ENCODE assay signal across 8 cellular contexts in genomic region chr5:93583799-93584530, GRCh38. TPM values are rescaled to one million over a fixed set of nuclear protein-coding genes. Genes with fewer than 3 reads are reported as not detected.
A peak's percentile ranks its signal among the peaks of the same experiment; 100 is the strongest.
DNase-seq lines count a peak whose midpoint lies in the region; ATAC-seq and TF ChIP-seq lines count a peak whose summit lies in the region.

No MANE protein-coding gene starts in this region.

- H3K36me3 ChIP-seq in neuronal stem cell (replicated peaks in 1 of 2; ENCODE audit: control insufficient read depth in 2 of 2, insufficient read depth in 2 of 2, low read length in 2 of 2) = peaks cover 6 to 38% of the 10 kb centered on the region in 2 donors

- intact Hi-C loops in CD4-positive, alpha-beta T cell (cut with DNase I, micrococcal nuclease) = loop anchor here (5.0 kb wide), 2 partner anchors 33 to 1153 kb away; no protein-coding TSS in a partner anchor

- no peak for TF ChIP-seq CTCF in CD4-positive, alpha-beta T cell (IDR thresholded peaks at IDR 0.05)
- TF ChIP-seq CTCF in fibroblast of the aortic adventitia (IDR thresholded peaks at IDR 0.05; ENCODE audit: insufficient read depth, low read length) = no peak

- peak overlapping the region; percentile 81 for H2BK15ac ChIP-seq in neuronal stem cell (ENCODE audit: low read length)

- H2AK5ac ChIP-seq in neuronal stem cell (ENCODE audit: low read depth, low read length) = peak overlapping the region; percentile 96

- no CpG with 5 or more reads among the region's 103 CpGs for WGBS in neuronal stem cell (ENCODE audit: extremely low coverage in 2 of 2, insufficient read length in 2 of 2, insufficient replicate concordance in 1 of 2), 2 donors

- H3K4me3 Mint-ChIP-seq in CD4-positive, alpha-beta T cell = no peak overlapping the region
- H3K4me3 Mint-ChIP-seq in activated CD4-positive, alpha-beta T cell treated with anti-CD3 and anti-CD28 coated beads, Interleukin-2, amount 10 ng/mL, durations not matched to agents 7 days and 5 days = peak overlapping the region; percentile 10

- no peaks in the 10 kb centered on the region for H3K36me3 Mint-ChIP-seq in CD4-positive, alpha-beta T cell (ENCODE audit: low read depth)
- peaks cover 7% of the 10 kb centered on the region for H3K36me3 Mint-ChIP-seq in activated CD4-positive, alpha-beta T cell treated with anti-CD3 and anti-CD28 coated beads, Interleukin-2, amount 10 ng/mL, durations not matched to agents 7 days and 5 days (ENCODE audit: low read depth)

- H3K4me3 ChIP-seq in fibroblast of the aortic adventitia (ENCODE audit: low read depth, low read length) = peak overlapping the region; percentile 89
- peak overlapping the region; percentile 97 to 98 for H3K4me3 ChIP-seq in neuronal stem cell (ENCODE audit: low read length in 2 of 2)

- H3K23ac ChIP-seq in neuronal stem cell (ENCODE audit: low read depth, low read length, poor library complexity) = peak overlapping the region; percentile 85

- no peak overlapping the region for H4K91ac ChIP-seq in neuronal stem cell (ENCODE audit: low read depth, low read length, poor library complexity)

- H2BK12ac ChIP-seq in neuronal stem cell (ENCODE audit: low read length) = peak overlapping the region; percentile 73

- peak in 2 of 10 experiments; percentile 24 to 28 for DNase-seq in CD4-positive, alpha-beta T cell
- DNase-seq in activated CD4-positive, alpha-beta T cell treated with anti-CD3 and anti-CD28 coated beads, Interleukin-2, amount 10 ng/mL, durations not matched to agents 7 days and 5 days = peak; percentile 31
- DNase-seq in fibroblast of the aortic adventitia (ENCODE audit: low read depth) (peak; percentile 56), neuronal stem cell (ENCODE audit: low spot score) (no peak), amniotic stem cell (lab: John Stamatoyannopoulos, UW) (no peak)

- H3K27ac ChIP-seq in CD4-positive, alpha-beta T cell (ENCODE audit: low read depth, low read length) = no peak overlapping the region
- peak overlapping the region; percentile 91 for H3K27ac ChIP-seq in neuronal stem cell (replicated peaks; ENCODE audit: low read length)

- H3K4me1 Mint-ChIP-seq in CD4-positive, alpha-beta T cell (ENCODE audit: low read depth) = peaks cover 29% of the 10 kb centered on the region
- peaks cover 30% of the 10 kb centered on the region for H3K4me1 Mint-ChIP-seq in activated CD4-positive, alpha-beta T cell treated with anti-CD3 and anti-CD28 coated beads, Interleukin-2, amount 10 ng/mL, durations not matched to agents 7 days and 5 days

- H3K9me3 Mint-ChIP-seq in CD4-positive, alpha-beta T cell = no peaks in the 10 kb centered on the region
- no peaks in the 10 kb centered on the region for H3K9me3 Mint-ChIP-seq in activated CD4-positive, alpha-beta T cell treated with anti-CD3 and anti-CD28 coated beads, Interleukin-2, amount 10 ng/mL, durations not matched to agents 7 days and 5 days

- H3K9ac ChIP-seq in neuronal stem cell (ENCODE audit: low read depth, low read length, poor library complexity) = peak overlapping the region; percentile 99

- H3K4me2 ChIP-seq in neuronal stem cell (ENCODE audit: insufficient read depth, low read length, poor library complexity, severe bottlenecking) = peak overlapping the region; percentile 45

- peaks cover 53% of the 10 kb centered on the region for H3K27me3 Mint-ChIP-seq in CD4-positive, alpha-beta T cell
- peaks cover 44% of the 10 kb centered on the region for H3K27me3 Mint-ChIP-seq in activated CD4-positive, alpha-beta T cell treated with anti-CD3 and anti-CD28 coated beads, Interleukin-2, amount 10 ng/mL, durations not matched to agents 7 days and 5 days

- peak overlapping the region; percentile 96 for H2BK5ac ChIP-seq in neuronal stem cell (ENCODE audit: low read length)

- peak overlapping the region; percentile 99 for H3K18ac ChIP-seq in neuronal stem cell (ENCODE audit: low read length)

- peak; percentile 20 for ATAC-seq in CD4-positive, alpha-beta T cell (ENCODE audit: poor library complexity)
- ATAC-seq in GM19023 (IDR thresholded peaks at IDR 0.05; ENCODE audit: unreplicated experiment) (peak; percentile 25), HG02840 (IDR thresholded peaks at IDR 0.05; ENCODE audit: low FRiP score, unreplicated experiment) (no peak)

- peaks cover 7 to 10% of the 10 kb centered on the region in 2 donors for H3K4me1 ChIP-seq in neuronal stem cell (ENCODE audit: control insufficient read depth in 2 of 2, insufficient read depth in 1 of 2, low read depth in 1 of 2, low read length in 2 of 2)

- no peak for TF ChIP-seq RAD21 in Ishikawa (IDR thresholded peaks at IDR 0.05; ENCODE audit: low read depth)

- peak overlapping the region; percentile 38 for H3K14ac ChIP-seq in neuronal stem cell (ENCODE audit: low read length)

- peak overlapping the region; percentile 93 for H3K4ac ChIP-seq in neuronal stem cell (ENCODE audit: low read length)

- peaks cover 14% of the 10 kb centered on the region for H3K79me1 ChIP-seq in neuronal stem cell (ENCODE audit: low read depth, low read length)

- H2BK120ac ChIP-seq in neuronal stem cell (ENCODE audit: low read depth, low read length) = peak overlapping the region; percentile 87

- TF ChIP-seq EP300 in Ishikawa (IDR thresholded peaks at IDR 0.05; ENCODE audit: borderline replicate concordance) = no peak

- H3K27ac Mint-ChIP-seq in CD4-positive, alpha-beta T cell = no peak overlapping the region
- H3K27ac Mint-ChIP-seq in activated CD4-positive, alpha-beta T cell treated with anti-CD3 and anti-CD28 coated beads, Interleukin-2, amount 10 ng/mL, durations not matched to agents 7 days and 5 days = peak overlapping the region; percentile 36

- H2AFZ ChIP-seq in neuronal stem cell (ENCODE audit: low read length) = no peak overlapping the region

- CTCF ChIA-PET in CD4-positive, alpha-beta T cell (lab: Charles Lee) = no interaction called here
- CTCF ChIA-PET in activated CD4-positive, alpha-beta T cell treated with anti-CD3 and anti-CD28 coated beads, Interleukin-2, amount 10 ng/mL, durations not matched to agents 7 days and 5 days (lab: Charles Lee) = interaction anchor here (0.7 to 1.0 kb wide), 2 partner anchors 17 to 1258 kb away, joined by 3 read pairs; no protein-coding TSS in a partner anchor

- no peaks in the 10 kb centered on the region for H3K9me3 ChIP-seq in CD4-positive, alpha-beta T cell (ENCODE audit: control insufficient read depth, low read length)
- H3K9me3 ChIP-seq in neuronal stem cell (replicated peaks in 1 of 2; ENCODE audit: control insufficient read depth in 2 of 2, insufficient read depth in 1 of 2, low read depth in 1 of 2, low read length in 2 of 2) = peaks cover 0 to 2% of the 10 kb centered on the region in 2 donors

- POLR2A ChIA-PET in CD4-positive, alpha-beta T cell (lab: Charles Lee) = interaction anchor here (0.7 to 0.8 kb wide), 2 partner anchors 9 to 255 kb away, joined by 3 read pairs; no protein-coding TSS in a partner anchor
- POLR2A ChIA-PET in activated CD4-positive, alpha-beta T cell treated with anti-CD3 and anti-CD28 coated beads, Interleukin-2, amount 10 ng/mL, durations not matched to agents 7 days and 5 days (lab: Charles Lee) = no interaction called here

- peaks cover 77% of the 10 kb centered on the region for H3K27me3 ChIP-seq in CD4-positive, alpha-beta T cell (ENCODE audit: control insufficient read depth, insufficient read depth, low read length)
- peaks cover 0 to 11% (median 4%) of the 10 kb centered on the region in 3 experiments for H3K27me3 ChIP-seq in neuronal stem cell (ENCODE audit: control insufficient read depth in 3 of 3, insufficient read depth in 3 of 3, low read depth in 1 of 3, low read length in 3 of 3)

- peak overlapping the region; percentile 43 for H4K8ac ChIP-seq in neuronal stem cell (ENCODE audit: low read depth, low read length)

TF ChIP-seq in Ishikawa, 13 proteins besides CTCF, POLR2A, EP300 and RAD21 (continues in another document):
- no peak for TF ChIP-seq FOXM1 (IDR thresholded peaks at IDR 0.05; ENCODE audit: borderline replicate concordance, low read depth)
- peak; percentile 10; the same call in 1 of the 2 replicates for TF ChIP-seq TAF1 (IDR thresholded peaks at IDR 0.05; ENCODE audit: low read depth)
- no peak for TF ChIP-seq TEAD4 (IDR thresholded peaks at IDR 0.05)
- no peak for TF ChIP-seq NFIC (IDR thresholded peaks at IDR 0.05)
- no peak for TF ChIP-seq MAX (IDR thresholded peaks at IDR 0.05)
- TF ChIP-seq EGR1 (IDR thresholded peaks at IDR 0.05) = no peak
- TF ChIP-seq, protein P1, sequence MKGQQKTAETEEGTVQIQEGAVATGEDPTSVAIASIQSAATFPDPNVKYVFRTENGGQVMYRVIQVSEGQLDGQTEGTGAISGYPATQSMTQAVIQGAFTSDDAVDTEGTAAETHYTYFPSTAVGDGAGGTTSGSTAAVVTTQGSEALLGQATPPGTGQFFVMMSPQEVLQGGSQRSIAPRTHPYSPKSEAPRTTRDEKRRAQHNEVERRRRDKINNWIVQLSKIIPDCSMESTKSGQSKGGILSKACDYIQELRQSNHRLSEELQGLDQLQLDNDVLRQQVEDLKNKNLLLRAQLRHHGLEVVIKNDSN (IDR thresholded peaks at IDR 0.05) = no peak

RNA-seq across cellular contexts. Expression of gene NR2F1, which starts 0.9 kb away (rescaled TPM):
- total RNA-seq in CD4-positive, alpha-beta T cell = not detected
- total RNA-seq in activated CD4-positive, alpha-beta T cell treated with anti-CD3 and anti-CD28 coated beads, Interleukin-2, amount 10 ng/mL, durations not matched to agents 7 days and 5 days = not detected
- total RNA-seq in fibroblast of the aortic adventitia (ENCODE audit: low replicate concordance) = 8.0 and 20.5 TPM in 2 replicates
- 63.6 TPM for polyA plus RNA-seq in neuronal stem cell (2013, experiment 1 of 2)
- 66.2 TPM for polyA plus RNA-seq in neuronal stem cell (2013, experiment 2 of 2)

RNA-seq across cellular contexts. Expression of gene NR2F1-AS1, which starts 2.9 kb away (rescaled TPM):
- total RNA-seq in CD4-positive, alpha-beta T cell = not detected
- total RNA-seq in activated CD4-positive, alpha-beta T cell treated with anti-CD3 and anti-CD28 coated beads, Interleukin-2, amount 10 ng/mL, durations not matched to agents 7 days and 5 days = not detected
- total RNA-seq in fibroblast of the aortic adventitia (ENCODE audit: low replicate concordance) = 11.8 and 23.7 TPM in 2 replicates
- polyA plus RNA-seq in neuronal stem cell (2013, experiment 1 of 2) = 12.0 TPM
- polyA plus RNA-seq in neuronal stem cell (2013, experiment 2 of 2) = 12.9 TPM

Comparison
In these comparisons a context has a peak if more than half of its experiments do, and no peak if none do; other contexts are left out.
1. DNase-seq: peak in activated CD4-positive, alpha-beta T cell treated with anti-CD3 and anti-CD28 coated beads, Interleukin-2, amount 10 ng/mL, durations not matched to agents 7 days and 5 days (single experiment) and fibroblast of the aortic adventitia (single experiment); none in neuronal stem cell (single experiment) and amniotic stem cell (single experiment).
2. RNA of gene NR2F1-AS1, which starts 2.9 kb away (total RNA-seq): 11.8 to 23.7 TPM in fibroblast of the aortic adventitia; not detected in CD4-positive, alpha-beta T cell and not detected in activated CD4-positive, alpha-beta T cell treated with anti-CD3 and anti-CD28 coated beads, Interleukin-2, amount 10 ng/mL, durations not matched to agents 7 days and 5 days; every median in the first group is over 10 times any median in the second.